Comparison of ENCODE assay signal across 28 cellular contexts in genomic region chr14:82182646-82183045, GRCh38.
"Had no signal": no experiment of that assay in that cellular context is flagged by ENCODE, and none has a peak within 500 bp of the region (broad histone marks: within the 10 kb centered on the region; RNA-seq: fewer than 3 reads in every experiment).

No MANE protein-coding gene starts in this region.

- H3K9me3 ChIP-seq: ascending aorta, SJCRH30 had no signal

- DNase-seq: activated B cell treated with CpG ODN at 0.5 μM for 24 hours; activated CD4-positive, alpha-beta memory T cell treated with anti-CD3 and anti-CD28 coated beads for 36 hours; activated CD4-positive, alpha-beta T cell treated with anti-CD3 and anti-CD28 coated beads for 4 hours; activated CD4-positive, alpha-beta T cell treated with anti-CD3 and anti-CD28 coated beads, Interleukin-2, amount 50 U/mL, for 1 hour; activated CD4-positive, CD25-positive, alpha-beta regulatory T cell treated with anti-CD3 and anti-CD28 coated beads, Interleukin-2, amount 50 U/mL, for 72 hours; activated CD8-positive, alpha-beta memory T cell treated with anti-CD3 and anti-CD28 coated beads, Interleukin-2, amount 50 U/mL, for 4 hours; activated gamma-delta T cell; activated naive CD4-positive, alpha-beta T cell treated with Interleukin-2 at 50 U/mL for 16 hours; activated naive CD8-positive, alpha-beta T cell treated with anti-CD3 and anti-CD28 coated beads, Interleukin-2, amount 10 ng/mL, durations not matched to agents 7 days and 5 days; activated T-cell treated with anti-CD3 and anti-CD28 coated beads, Interleukin-2, amount 50 U/mL, for 48 hours; amygdala; NCI-H1092 treated with DMSO at 0.1 percent for 48 hours; NCI-H146; NCI-H187; NCI-H2029 treated with DMSO at 0.1 percent for 48 hours; NCI-H2107; NCI-H2171; NCI-H510A; NCI-H526 treated with DMSO at 0.1 percent for 48 hours; NCI-H82; NK-92 treated with Interleukin-12 subunit alpha and Interleukin-12 subunit beta, amount 100 ng/mL, for 24 hours; OCI-M1; SHP77; SJCRH30 had no signal

- H3K27me3 ChIP-seq: ascending aorta, cardiac muscle cell, SJCRH30 had no signal

- H3K4me1 ChIP-seq: ascending aorta, SJCRH30 had no signal

- H3K27ac ChIP-seq: ascending aorta, cardiac muscle cell, SJCRH30, SK-N-MC had no signal

- H3K36me3 ChIP-seq: ascending aorta, cardiac muscle cell, SJCRH30 had no signal

- H3K4me3 ChIP-seq: ascending aorta, cardiac muscle cell, K562, SJCRH30, SK-N-MC had no signal
